ENCODE assay signal across 18 cellular contexts in genomic region chr10:22598488-22598887, GRCh38.
DNase-seq lines count a peak whose midpoint lies in the region; ATAC-seq and TF ChIP-seq lines count a peak whose summit lies in the region.
"Had no signal": no experiment of that assay in that cellular context is flagged by ENCODE, and none has a peak within 500 bp of the region (broad histone marks: within the 10 kb centered on the region; RNA-seq: fewer than 3 reads in every experiment).

No MANE protein-coding gene starts in this region.

- intact Hi-C loops in activated CD4-positive, alpha-beta T cell treated with anti-CD3 and anti-CD28 coated beads for 36 hours (cut with DNase I, micrococcal nuclease) = no loop called here
- intact Hi-C loops in PC-9 (cut with micrococcal nuclease; ENCODE audit: unreplicated experiment) = loop anchor here (2.0 kb wide), 1 partner anchor 84 kb away; no protein-coding TSS in a partner anchor
- intact Hi-C loops in dorsolateral prefrontal cortex (cut with DNase I) = no loop called here

- peaks cover 19% of the 10 kb centered on the region for H3K4me1 ChIP-seq in PC-9 (replicated peaks; ENCODE audit: insufficient read depth)
- H3K4me1 ChIP-seq: colonic mucosa had no signal

- H3K27ac Mint-ChIP-seq in activated CD4-positive, alpha-beta T cell treated with anti-CD3 and anti-CD28 coated beads for 36 hours = peak overlapping the region; percentile 23
- peak overlapping the region; percentile 39 for H3K27ac Mint-ChIP-seq in osteocyte (ENCODE audit: unreplicated experiment)

- H3K79me2 ChIP-seq in PC-9 (ENCODE audit: low read depth) = no peaks in the 10 kb centered on the region

- H3K9me3 Mint-ChIP-seq in activated CD4-positive, alpha-beta T cell treated with anti-CD3 and anti-CD28 coated beads for 36 hours (ENCODE audit: low read depth) = no peaks in the 10 kb centered on the region
- no peaks in the 10 kb centered on the region for H3K9me3 Mint-ChIP-seq in osteocyte (ENCODE audit: unreplicated experiment)

- peaks cover 76% of the 10 kb centered on the region for H3K4me1 Mint-ChIP-seq in activated CD4-positive, alpha-beta T cell treated with anti-CD3 and anti-CD28 coated beads for 36 hours
- H3K4me1 Mint-ChIP-seq in osteocyte (ENCODE audit: unreplicated experiment) = peaks cover 24% of the 10 kb centered on the region

- DNase-seq in activated CD4-positive, alpha-beta T cell treated with anti-CD3 and anti-CD28 coated beads for 36 hours = no peak
- DNase-seq in activated CD4-positive, alpha-beta T cell treated with anti-CD3 and anti-CD28 coated beads for 4 hours = no peak
- DNase-seq in PC-9 = no peak
- DNase-seq in dorsolateral prefrontal cortex = no peak
- DNase-seq in osteocyte (ENCODE audit: extremely low spot score, unreplicated experiment) = no peak
- DNase-seq in HuH-7 (ENCODE audit: low spot score) = no peak
- DNase-seq: 8988T; activated naive CD4-positive, alpha-beta T cell; colonic mucosa; foreskin melanocyte; NCI-H69; SHP77; stimulated activated CD4-positive, alpha-beta T cell treated with anti-CD3 and anti-CD28 coated beads, Interleukin-1b, Interleukin-23, amount 100 ng/mL, for 48 hours; stomach had no signal

- H3K27ac ChIP-seq in PC-9 = peak overlapping the region; percentile 71
- peak overlapping the region in 33 of 59 donors; percentile 2 to 98 (median 52) for H3K27ac ChIP-seq in dorsolateral prefrontal cortex
- H3K27ac ChIP-seq: colonic mucosa, VCaP had no signal

- H3K27me3 Mint-ChIP-seq in activated CD4-positive, alpha-beta T cell treated with anti-CD3 and anti-CD28 coated beads for 36 hours = no peaks in the 10 kb centered on the region
- no peaks in the 10 kb centered on the region for H3K27me3 Mint-ChIP-seq in osteocyte (ENCODE audit: unreplicated experiment)
- H3K27me3 Mint-ChIP-seq: progenitor cell of endocrine pancreas had no signal

- no TSS peak for BruUV-seq in PC-9 (replicated peaks; lab: Mats Ljungman, UMichigan)

- no peaks in the 10 kb centered on the region for H3K9me2 ChIP-seq in PC-9 (ENCODE audit: insufficient read depth)

- peak overlapping the region; percentile 66; the same call in 1 of the 2 replicates for H3K4me2 ChIP-seq in PC-9

- H3K27me3 ChIP-seq in PC-9 (ENCODE audit: insufficient read depth, low read depth) (no peaks in the 10 kb centered on the region), dorsolateral prefrontal cortex (no peaks in the 10 kb centered on the region)
- H3K27me3 ChIP-seq: colonic mucosa, stomach had no signal

- no peaks in the 10 kb centered on the region for H4K20me1 ChIP-seq in PC-9 (ENCODE audit: insufficient read depth)

- H3K4me3 ChIP-seq in PC-9 (no peak overlapping the region), dorsolateral prefrontal cortex (no peak overlapping the region)
- H3K4me3 ChIP-seq: colonic mucosa, stomach had no signal

- no peak overlapping the region for H3K4me3 Mint-ChIP-seq in activated CD4-positive, alpha-beta T cell treated with anti-CD3 and anti-CD28 coated beads for 36 hours
- H3K4me3 Mint-ChIP-seq in osteocyte (ENCODE audit: unreplicated experiment) = no peak overlapping the region

- H3F3A ChIP-seq in PC-9 (ENCODE audit: insufficient read depth, low read depth) = peaks cover 8% of the 10 kb centered on the region; the same call in 1 of the 2 replicates

- H3K36me3 ChIP-seq in PC-9 (ENCODE audit: low read depth) = no peaks in the 10 kb centered on the region
- H3K36me3 ChIP-seq: colonic mucosa had no signal

- ATAC-seq in activated CD4-positive, alpha-beta T cell treated with anti-CD3 and anti-CD28 coated beads for 36 hours = no peak
- no peak for ATAC-seq in GM21825 (IDR thresholded peaks at IDR 0.05; ENCODE audit: unreplicated experiment)
- no peak for ATAC-seq in HG02938 (IDR thresholded peaks at IDR 0.05; ENCODE audit: unreplicated experiment)

- CTCF ChIA-PET in activated CD4-positive, alpha-beta T cell treated with anti-CD3 and anti-CD28 coated beads for 36 hours (lab: Charles Lee) = no interaction called here
- CTCF ChIA-PET in PC-9 (lab: Charles Lee) = no interaction called here

- H2AFZ ChIP-seq in PC-9 = no peak overlapping the region

- H3K36me3 Mint-ChIP-seq in activated CD4-positive, alpha-beta T cell treated with anti-CD3 and anti-CD28 coated beads for 36 hours (ENCODE audit: low read depth) = peaks cover 37% of the 10 kb centered on the region
- peaks cover 8% of the 10 kb centered on the region for H3K36me3 Mint-ChIP-seq in osteocyte (ENCODE audit: unreplicated experiment)

- POLR2A ChIA-PET in activated CD4-positive, alpha-beta T cell treated with anti-CD3 and anti-CD28 coated beads for 36 hours (lab: Charles Lee) = no interaction called here
- POLR2A ChIA-PET in PC-9 (lab: Charles Lee; ENCODE audit: unreplicated experiment) = no interaction called here

- no peak for TF ChIP-seq CTCF in PC-9 (conservative IDR thresholded peaks at IDR 0.05)
- TF ChIP-seq CTCF in dorsolateral prefrontal cortex (IDR thresholded peaks at IDR 0.05 in 54 of 56, conservative IDR thresholded peaks at IDR 0.05 in 2 of 56; ENCODE audit: low read depth in 1 of 56, partially characterized antibody in 56 of 56) = no peak
- TF ChIP-seq CTCF in osteocyte (IDR thresholded peaks at IDR 0.05) = no peak

- no peaks in the 10 kb centered on the region for H3K9me3 ChIP-seq in PC-9 (ENCODE audit: insufficient read depth, low read depth)
- H3K9me3 ChIP-seq: colonic mucosa, stomach had no signal
